In the genomic region with DNA sequence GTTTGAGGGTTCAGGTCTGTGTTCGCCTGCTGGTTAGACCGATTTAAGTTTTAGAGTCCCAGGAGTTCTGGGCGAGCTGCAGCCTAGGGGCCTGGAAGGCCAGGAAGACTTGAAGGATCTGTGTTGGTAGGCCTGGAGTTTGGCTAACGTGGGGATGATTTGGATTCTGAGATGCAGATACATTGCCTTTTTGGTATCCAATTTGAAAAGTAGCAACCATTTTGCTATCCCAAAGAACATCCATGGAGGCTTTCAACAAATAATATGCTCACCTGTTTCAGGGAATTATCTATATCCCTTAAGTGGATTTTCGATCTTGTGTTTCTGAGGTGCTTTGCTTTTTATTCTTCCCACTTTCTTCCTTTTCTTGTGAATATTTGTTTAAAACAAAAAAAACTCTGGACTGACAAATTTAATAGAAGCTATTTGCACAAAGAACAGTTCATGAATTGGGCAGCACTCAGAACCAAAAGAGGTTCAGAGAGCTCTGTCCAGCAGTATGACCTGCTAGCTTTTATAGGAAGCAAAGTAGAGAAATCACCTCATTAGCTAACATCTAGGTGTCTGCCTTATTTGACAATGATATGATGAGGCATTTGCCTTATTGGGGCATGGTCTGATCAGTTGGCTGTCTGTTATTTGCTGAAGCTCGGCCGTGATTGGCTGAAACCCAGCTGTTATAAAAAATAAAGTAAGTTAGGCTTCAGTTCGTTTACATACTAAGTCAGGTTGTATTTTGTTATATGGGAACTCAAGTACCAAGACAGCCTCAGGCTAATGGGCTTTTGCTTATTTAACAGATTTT, we compare ENCODE assay signal across 8 cellular contexts. TPM values are rescaled to one million over a fixed set of nuclear protein-coding genes. Genes with fewer than 3 reads are reported as not detected.
DNase-seq lines count a peak whose midpoint lies in the region; ATAC-seq, FAIRE-seq and TF ChIP-seq lines count a peak whose summit lies in the region.

No MANE protein-coding gene starts in this region.

- DNase-seq in HL-60 (ENCODE audit: low read depth in 1 of 2, low spot score in 1 of 2), result no peak
- DNase-seq in body of pancreas, result no peak
- peak; percentile 6 for DNase-seq in mesendoderm
- no peak for DNase-seq in RCC 7860 (ENCODE audit: low spot score)
- no peak for DNase-seq in 8988T

- TF ChIP-seq POLR2A in body of pancreas (IDR thresholded peaks at IDR 0.05), result no peak

- H3K4ac ChIP-seq in mesendoderm (ENCODE audit: low read depth, low read length), result no peak overlapping the region

- peak overlapping the region; percentile 85 for H3K27ac ChIP-seq in 22Rv1
- H3K27ac ChIP-seq in HL-60 (replicated peaks), result peak overlapping the region; percentile 86
- H3K27ac ChIP-seq in body of pancreas, result peak overlapping the region; percentile 76 to 93 (median 84)
- no peak overlapping the region for H3K27ac ChIP-seq in mesendoderm (ENCODE audit: low read depth, low read length)

- no peak overlapping the region for H2AK5ac ChIP-seq in mesendoderm (ENCODE audit: low read length)

- H3K79me1 ChIP-seq in mesendoderm (ENCODE audit: low read length), result no peaks in the 10 kb centered on the region

- no peak overlapping the region for H2BK120ac ChIP-seq in mesendoderm (ENCODE audit: low read depth, low read length)

- no peaks in the 10 kb centered on the region for H3K36me3 ChIP-seq in body of pancreas (replicated peaks in 1 of 2; ENCODE audit: insufficient read depth in 1 of 2, low read depth in 2 of 2)
- H3K36me3 ChIP-seq in mesendoderm (ENCODE audit: control insufficient read depth, insufficient read depth, low read length), result no peaks in the 10 kb centered on the region

- no peak overlapping the region for H3K23ac ChIP-seq in mesendoderm (ENCODE audit: low read length)

- H3K9ac ChIP-seq in mesendoderm (ENCODE audit: low read length), result no peak overlapping the region

- ATAC-seq in body of pancreas (no peak), GM21737 (IDR thresholded peaks at IDR 0.05; ENCODE audit: unreplicated experiment) (no peak), GM18498 (IDR thresholded peaks at IDR 0.05; ENCODE audit: unreplicated experiment) (no peak)

- H2BK5ac ChIP-seq in mesendoderm (ENCODE audit: low read length), result no peak overlapping the region

- intact Hi-C loops in body of pancreas (cut with DNase I), result loop anchor here (10.0 kb wide), 1 partner anchor 155 kb away; no protein-coding TSS in a partner anchor

- peak overlapping the region; percentile 87 for H3K4me3 ChIP-seq in HL-60 (replicated peaks; ENCODE audit: insufficient read depth, low read length)
- peak overlapping the region; percentile 54 to 75 for H3K4me3 ChIP-seq in body of pancreas
- H3K4me3 ChIP-seq in mesendoderm (ENCODE audit: low read length), result no peak overlapping the region

- no peak for FAIRE-seq in RCC 7860 (lab: Jason Lieb, UNC)

- H3K4me1 ChIP-seq in body of pancreas, result peaks cover 36% of the 10 kb centered on the region
- H3K4me1 ChIP-seq in mesendoderm (ENCODE audit: control insufficient read depth, low read depth, low read length), result no peaks in the 10 kb centered on the region

- no peak overlapping the region for H2BK15ac ChIP-seq in mesendoderm (replicated peaks; ENCODE audit: low read depth)

- H3K27me3 ChIP-seq in HL-60 (ENCODE audit: insufficient read depth, poor library complexity, severe bottlenecking) (no peaks in the 10 kb centered on the region), body of pancreas (no peaks in the 10 kb centered on the region), mesendoderm (ENCODE audit: insufficient read depth, low read length, poor library complexity) (no peaks in the 10 kb centered on the region)

- H3K18ac ChIP-seq in mesendoderm (ENCODE audit: low read length), result no peak overlapping the region

- no peaks in the 10 kb centered on the region for H3K9me3 ChIP-seq in body of pancreas

- no peak overlapping the region for H4K8ac ChIP-seq in mesendoderm (ENCODE audit: low read depth, low read length)

- 48 to 53% methylated on average over 8 of the region's 8 CpGs for WGBS in body of pancreas, 2 donors
- WGBS in mesendoderm (ENCODE audit: extremely low coverage, insufficient coverage, low lambda C conversion rate), result no CpG with 5 or more reads among the region's 8 CpGs

- TF ChIP-seq CTCF in 22Rv1 (IDR thresholded peaks at IDR 0.05) (no peak), HL-60 (IDR thresholded peaks at IDR 0.05; ENCODE audit: insufficient read depth, low read length) (no peak), body of pancreas (IDR thresholded peaks at IDR 0.05) (no peak)

- H3K79me2 ChIP-seq in mesendoderm (ENCODE audit: control insufficient read depth, insufficient read depth, low read length), result no peaks in the 10 kb centered on the region

- no peak overlapping the region for H4K5ac ChIP-seq in mesendoderm (ENCODE audit: low read length)

- no peak overlapping the region for H3K56ac ChIP-seq in mesendoderm (ENCODE audit: low read length)

- no peak overlapping the region for H3K4me2 ChIP-seq in mesendoderm (ENCODE audit: low read length)

RNA-seq across cellular contexts. Expression of gene TRIM4, which starts 0.7 kb away (rescaled TPM):
- 10 to 100 TPM; 31.9 to 41.9 TPM for total RNA-seq in body of pancreas
- polyA plus RNA-seq in mesendoderm (2013, experiment 1 of 2), result 0.94 TPM
- polyA plus RNA-seq in mesendoderm (2013, experiment 2 of 2), result 0.69 TPM

RNA-seq across cellular contexts. Expression of gene GJC3, which starts 9.4 kb away (rescaled TPM):
- not detected for total RNA-seq in body of pancreas
- polyA plus RNA-seq in mesendoderm (2013, experiment 1 of 2), result 0.77 TPM
- 0.63 TPM for polyA plus RNA-seq in mesendoderm (2013, experiment 2 of 2)

RNA-seq across cellular contexts. Expression of gene OR2AE1, which starts 43.2 kb away (rescaled TPM):
- 1 to 10 TPM in 1 of 2 donors, not detected in 1; 2.0 TPM for total RNA-seq in body of pancreas
- not detected for polyA plus RNA-seq in mesendoderm (2013, experiment 1 of 2)
- polyA plus RNA-seq in mesendoderm (2013, experiment 2 of 2), result not detected

RNA-seq across cellular contexts. Expression of gene AZGP1, which starts 55.8 kb away (rescaled TPM):
- 100 to 1,000 TPM; 133 to 271 TPM for total RNA-seq in body of pancreas
- polyA plus RNA-seq in mesendoderm (2013, experiment 1 of 2), result 0.08 TPM
- 0.06 TPM for polyA plus RNA-seq in mesendoderm (2013, experiment 2 of 2)
